In genomic region chr6:7916959-7917358, GRCh38 we compare ENCODE assay signal across 11 cellular contexts. TPM values are rescaled to one million over a fixed set of nuclear protein-coding genes. Genes with fewer than 3 reads are reported as not detected.
DNase-seq lines count a peak whose midpoint lies in the region; ATAC-seq and TF ChIP-seq lines count a peak whose summit lies in the region.
"Had no signal": no experiment of that assay in that cellular context is flagged by ENCODE, and none has a peak within 500 bp of the region (broad histone marks: within the 10 kb centered on the region; RNA-seq: fewer than 3 reads in every experiment).

No MANE protein-coding gene starts in this region.

- no peak overlapping the region for H3K56ac ChIP-seq in mesendoderm (ENCODE audit: low read length)

- no peak overlapping the region for H3K4me3 ChIP-seq in gastroesophageal sphincter
- H3K4me3 ChIP-seq in mesendoderm (ENCODE audit: low read length): no peak overlapping the region
- H3K4me3 ChIP-seq: upper lobe of left lung had no signal

- TF ChIP-seq POLR2A in gastroesophageal sphincter (IDR thresholded peaks at IDR 0.05): no peak

- H4K8ac ChIP-seq in mesendoderm (ENCODE audit: low read depth, low read length): no peak overlapping the region

- ATAC-seq in GM18858 (IDR thresholded peaks at IDR 0.05; ENCODE audit: unreplicated experiment): peak; percentile 93
- ATAC-seq in GM21515 (IDR thresholded peaks at IDR 0.05; ENCODE audit: unreplicated experiment): peak; percentile 86
- peak; percentile 90 for ATAC-seq in HG03064 (IDR thresholded peaks at IDR 0.05; ENCODE audit: low read depth, unreplicated experiment)
- ATAC-seq in gastroesophageal sphincter: no peak

- H3K4ac ChIP-seq in mesendoderm (ENCODE audit: low read depth, low read length): no peak overlapping the region

- H3K27ac ChIP-seq in gastroesophageal sphincter: no peak overlapping the region
- H3K27ac ChIP-seq in mesendoderm (ENCODE audit: low read depth, low read length): no peak overlapping the region
- H3K27ac ChIP-seq: upper lobe of left lung had no signal

- TF ChIP-seq EP300 in gastroesophageal sphincter (IDR thresholded peaks at IDR 0.05): no peak

- H3K36me3 ChIP-seq in gastroesophageal sphincter: no peaks in the 10 kb centered on the region
- H3K36me3 ChIP-seq in mesendoderm (ENCODE audit: control insufficient read depth, insufficient read depth, low read length): no peaks in the 10 kb centered on the region
- H3K36me3 ChIP-seq: upper lobe of left lung had no signal

- WGBS in gastroesophageal sphincter (ENCODE audit: low coverage in 1 of 2), 2 donors: 100% methylated on average over 1 of the region's 1 CpG
- no CpG with 5 or more reads among the region's 1 CpG for WGBS in mesendoderm (ENCODE audit: extremely low coverage, insufficient coverage, low lambda C conversion rate)

- TF ChIP-seq CTCF in gastroesophageal sphincter (IDR thresholded peaks at IDR 0.05): no peak

- no peak overlapping the region for H2BK15ac ChIP-seq in mesendoderm (replicated peaks; ENCODE audit: low read depth)

- no peak overlapping the region for H3K9ac ChIP-seq in mesendoderm (ENCODE audit: low read length)

- H3K9me3 ChIP-seq in gastroesophageal sphincter: no peaks in the 10 kb centered on the region
- H3K9me3 ChIP-seq: Caco-2, upper lobe of left lung had no signal

- intact Hi-C loops in head of caudate nucleus (cut with DNase I): no loop called here

- DNase-seq in RPMI8226 (peak; percentile 93), head of caudate nucleus (no peak), mesendoderm (no peak)
- DNase-seq in activated CD4-positive, alpha-beta T cell treated with anti-CD3 and anti-CD28 coated beads for 4 hours: no peak
- DNase-seq: Caco-2, kidney, upper lobe of left lung had no signal

- no peaks in the 10 kb centered on the region for H3K4me1 ChIP-seq in gastroesophageal sphincter
- no peaks in the 10 kb centered on the region for H3K4me1 ChIP-seq in mesendoderm (ENCODE audit: control insufficient read depth, low read depth, low read length)
- H3K4me1 ChIP-seq: Caco-2 had no signal

- H3K27me3 ChIP-seq in gastroesophageal sphincter (peaks cover 13% of the 10 kb centered on the region), mesendoderm (ENCODE audit: insufficient read depth, low read length, poor library complexity) (no peaks in the 10 kb centered on the region)
- H3K27me3 ChIP-seq: upper lobe of left lung had no signal

- H4K5ac ChIP-seq in mesendoderm (ENCODE audit: low read length): no peak overlapping the region

- no peak overlapping the region for H3K23ac ChIP-seq in mesendoderm (ENCODE audit: low read length)

- no peaks in the 10 kb centered on the region for H3K79me2 ChIP-seq in mesendoderm (ENCODE audit: control insufficient read depth, insufficient read depth, low read length)

- H3K79me1 ChIP-seq in mesendoderm (ENCODE audit: low read length): no peaks in the 10 kb centered on the region

- H3K18ac ChIP-seq in mesendoderm (ENCODE audit: low read length): no peak overlapping the region

- H3K4me2 ChIP-seq in mesendoderm (ENCODE audit: low read length): no peak overlapping the region

- no peak overlapping the region for H2BK5ac ChIP-seq in mesendoderm (ENCODE audit: low read length)

- no peak overlapping the region for H2AK5ac ChIP-seq in mesendoderm (ENCODE audit: low read length)

- no peak overlapping the region for H2BK120ac ChIP-seq in mesendoderm (ENCODE audit: low read depth, low read length)

RNA-seq across cellular contexts. Expression of gene TXNDC5, which starts 6.4 kb away (rescaled TPM):
- total RNA-seq in gastroesophageal sphincter: 100 to 1,000 TPM in 2 of 4 donors, 10 to 100 TPM in 2; 56.5 to 136 (median 100) TPM
- 156 TPM for polyA plus RNA-seq in mesendoderm (2013, experiment 1 of 2)
- 155 TPM for polyA plus RNA-seq in mesendoderm (2013, experiment 2 of 2)
